14 cellular contexts compared by ENCODE assay signal in genomic region chr9:135032868-135033460, GRCh38. TPM values are rescaled to one million over a fixed set of nuclear protein-coding genes. Genes with fewer than 3 reads are reported as not detected.
DNase-seq lines count a peak whose midpoint lies in the region; ATAC-seq and TF ChIP-seq lines count a peak whose summit lies in the region.
"Had no signal": no experiment of that assay in that cellular context is flagged by ENCODE, and none has a peak within 500 bp of the region (broad histone marks: within the 10 kb centered on the region; RNA-seq: fewer than 3 reads in every experiment).

No MANE protein-coding gene starts in this region.

- H3K18ac ChIP-seq in neuronal stem cell (ENCODE audit: low read length), result peak overlapping the region; percentile 42

- intact Hi-C loops in left ventricle myocardium superior (cut with micrococcal nuclease) (no loop called here), heart left ventricle (cut with DNase I) (no loop called here)

- no peak for TF ChIP-seq CTCF in heart left ventricle (IDR thresholded peaks at IDR 0.05)
- TF ChIP-seq CTCF in chondrocyte (IDR thresholded peaks at IDR 0.05), result no peak

- H3K4me3 Mint-ChIP-seq in chondrocyte (ENCODE audit: unreplicated experiment), result no peak overlapping the region
- H3K4me3 Mint-ChIP-seq in CD8-positive, alpha-beta memory T cell, result no peak overlapping the region

- H3K36me3 ChIP-seq in heart left ventricle (no peaks in the 10 kb centered on the region), neuronal stem cell (replicated peaks in 1 of 2; ENCODE audit: control insufficient read depth in 2 of 2, insufficient read depth in 2 of 2, low read length in 2 of 2) (no peaks in the 10 kb centered on the region)
- no peaks in the 10 kb centered on the region for H3K36me3 ChIP-seq in CD8-positive, alpha-beta memory T cell (ENCODE audit: insufficient read depth, low read length)
- H3K36me3 ChIP-seq: BE2C, HAP-1 had no signal

- no peak overlapping the region for H2AFZ ChIP-seq in neuronal stem cell (ENCODE audit: low read length)

- TF ChIP-seq POLR2A in heart left ventricle (IDR thresholded peaks at IDR 0.05), result no peak

- H3K9ac ChIP-seq in neuronal stem cell (ENCODE audit: low read depth, low read length, poor library complexity), result no peak overlapping the region

- 82 to 86% (median 84%) methylated on average over 22 of the region's 22 CpGs for WGBS in heart left ventricle, 4 donors
- WGBS in neuronal stem cell (ENCODE audit: extremely low coverage in 2 of 2, insufficient read length in 2 of 2, insufficient replicate concordance in 1 of 2), 2 donors, result no CpG with 5 or more reads among the region's 22 CpGs

- no peak overlapping the region for H2BK120ac ChIP-seq in neuronal stem cell (ENCODE audit: low read depth, low read length)

- H4K91ac ChIP-seq in neuronal stem cell (ENCODE audit: low read depth, low read length, poor library complexity), result no peak overlapping the region

- no peak overlapping the region for H3K27ac Mint-ChIP-seq in chondrocyte (ENCODE audit: unreplicated experiment)
- H3K27ac Mint-ChIP-seq in CD8-positive, alpha-beta memory T cell, result no peak overlapping the region

- CTCF ChIA-PET in CD8-positive, alpha-beta memory T cell (lab: Charles Lee), result no interaction called here

- H3K9me3 Mint-ChIP-seq in chondrocyte (ENCODE audit: low read depth), result no peaks in the 10 kb centered on the region
- no peaks in the 10 kb centered on the region for H3K9me3 Mint-ChIP-seq in CD8-positive, alpha-beta memory T cell

- peaks cover 43% of the 10 kb centered on the region for H3K27me3 Mint-ChIP-seq in chondrocyte (ENCODE audit: low read depth)
- H3K27me3 Mint-ChIP-seq in CD8-positive, alpha-beta memory T cell, result peaks cover 0 to 4% of the 10 kb centered on the region in 2 donors

- H3K4me2 ChIP-seq in neuronal stem cell (ENCODE audit: insufficient read depth, low read length, poor library complexity, severe bottlenecking), result no peak overlapping the region

- POLR2A ChIA-PET in CD8-positive, alpha-beta memory T cell (lab: Charles Lee), result no interaction called here

- H4K8ac ChIP-seq in neuronal stem cell (ENCODE audit: low read depth, low read length), result no peak overlapping the region

- H3K9me3 ChIP-seq in heart left ventricle (no peaks in the 10 kb centered on the region), neuronal stem cell (replicated peaks in 1 of 2; ENCODE audit: control insufficient read depth in 2 of 2, insufficient read depth in 1 of 2, low read depth in 1 of 2, low read length in 2 of 2) (no peaks in the 10 kb centered on the region)
- H3K9me3 ChIP-seq in CD8-positive, alpha-beta memory T cell (ENCODE audit: low read length), result no peaks in the 10 kb centered on the region
- H3K9me3 ChIP-seq: BE2C, HAP-1 had no signal

- H3K4me3 ChIP-seq in heart left ventricle, result no peak overlapping the region
- no peak overlapping the region for H3K4me3 ChIP-seq in neuronal stem cell (ENCODE audit: low read length in 2 of 2)
- H3K4me3 ChIP-seq in CD8-positive, alpha-beta memory T cell (ENCODE audit: low read length), result no peak overlapping the region
- H3K4me3 ChIP-seq: HAP-1 had no signal

- H2AK5ac ChIP-seq in neuronal stem cell (ENCODE audit: low read depth, low read length), result no peak overlapping the region

- H3K27ac ChIP-seq in heart left ventricle (no peak overlapping the region), neuronal stem cell (replicated peaks; ENCODE audit: low read length) (no peak overlapping the region)
- no peak overlapping the region for H3K27ac ChIP-seq in CD8-positive, alpha-beta memory T cell (ENCODE audit: low read depth, low read length)
- H3K27ac ChIP-seq: RWPE1 had no signal

- no peaks in the 10 kb centered on the region for H3K36me3 Mint-ChIP-seq in chondrocyte (ENCODE audit: low read depth)
- no peaks in the 10 kb centered on the region for H3K36me3 Mint-ChIP-seq in CD8-positive, alpha-beta memory T cell

- no peak overlapping the region for H2BK12ac ChIP-seq in neuronal stem cell (ENCODE audit: low read length)

- H3K4ac ChIP-seq in neuronal stem cell (ENCODE audit: low read length), result no peak overlapping the region

- no peak overlapping the region for H2BK15ac ChIP-seq in neuronal stem cell (ENCODE audit: low read length)

- H3K79me1 ChIP-seq in neuronal stem cell (ENCODE audit: low read depth, low read length), result peaks cover 2% of the 10 kb centered on the region

- no peak overlapping the region for H3K23ac ChIP-seq in neuronal stem cell (ENCODE audit: low read depth, low read length, poor library complexity)

- no peak overlapping the region for H2BK5ac ChIP-seq in neuronal stem cell (ENCODE audit: low read length)

- DNase-seq in left ventricle myocardium superior (peak; percentile 17), heart left ventricle (no peak), chondrocyte (ENCODE audit: low spot score) (peak; percentile 78), neuronal stem cell (ENCODE audit: low spot score) (no peak), NCI-H69 (lab: John Stamatoyannopoulos, UW) (no peak)
- no peak for DNase-seq in CD8-positive, alpha-beta memory T cell
- DNase-seq: BE2C, NCI-H146, NCI-H2081 treated with DMSO at 0.1 percent for 48 hours, NCI-H524 had no signal

- no peak overlapping the region for H3K14ac ChIP-seq in neuronal stem cell (ENCODE audit: low read length)

- ATAC-seq in left ventricle myocardium superior (no peak), heart left ventricle (no peak), GM19455 (IDR thresholded peaks at IDR 0.05; ENCODE audit: unreplicated experiment) (no peak)

- H3K4me1 ChIP-seq in heart left ventricle, result no peaks in the 10 kb centered on the region
- peaks cover 0 to 4% of the 10 kb centered on the region in 2 donors for H3K4me1 ChIP-seq in neuronal stem cell (ENCODE audit: control insufficient read depth in 2 of 2, insufficient read depth in 1 of 2, low read depth in 1 of 2, low read length in 2 of 2)
- H3K4me1 ChIP-seq in CD8-positive, alpha-beta memory T cell (ENCODE audit: insufficient read depth, low read length), result no peaks in the 10 kb centered on the region
- H3K4me1 ChIP-seq: HAP-1 had no signal

- peaks cover 0 to 30% (median 4%) of the 10 kb centered on the region in 9 donors for H3K27me3 ChIP-seq in heart left ventricle
- peaks cover 0 to 11% (median 0%) of the 10 kb centered on the region in 3 experiments for H3K27me3 ChIP-seq in neuronal stem cell (ENCODE audit: control insufficient read depth in 3 of 3, insufficient read depth in 3 of 3, low read depth in 1 of 3, low read length in 3 of 3)
- no peaks in the 10 kb centered on the region for H3K27me3 ChIP-seq in CD8-positive, alpha-beta memory T cell (ENCODE audit: insufficient read depth, low read length, poor library complexity, severe bottlenecking)
- H3K27me3 ChIP-seq: BE2C had no signal

- no peaks in the 10 kb centered on the region for H3K4me1 Mint-ChIP-seq in chondrocyte (ENCODE audit: low read depth)
- H3K4me1 Mint-ChIP-seq in CD8-positive, alpha-beta memory T cell, result no peaks in the 10 kb centered on the region

RNA-seq across cellular contexts. Expression of gene OLFM1, which starts 54.5 kb away (rescaled TPM):
- total RNA-seq in left ventricle myocardium superior, result 12.5 TPM
- 10 to 100 TPM in 3 of 9 donors, 1 to 10 TPM in 6; 3.5 to 11.8 (median 8.1) TPM for total RNA-seq in heart left ventricle
- polyA plus RNA-seq in heart left ventricle, result 1 to 10 TPM; 6.5 to 8.2 TPM
- total RNA-seq in chondrocyte, result 1.2 to 4.2 TPM (median 2.8 TPM) in 3 replicates
- polyA plus RNA-seq in neuronal stem cell (2013, experiment 1 of 2), result 5.8 TPM
- 5.8 TPM for polyA plus RNA-seq in neuronal stem cell (2013, experiment 2 of 2)
- total RNA-seq in CD8-positive, alpha-beta memory T cell, result not detected
- polyA plus RNA-seq in CD8-positive, alpha-beta memory T cell, result not detected
- total RNA-seq: OCI-LY7 had no signal

Comparison
In these comparisons a context has a peak if more than half of its experiments do, and no peak if none do; other contexts are left out.
1. DNase-seq: peak in left ventricle myocardium superior (single experiment) and chondrocyte (single experiment); none in heart left ventricle (0 of 5), neuronal stem cell (single experiment), NCI-H69 (single experiment) and CD8-positive, alpha-beta memory T cell (0 of 5).